8 cellular contexts compared by ENCODE assay signal in the genomic region with DNA sequence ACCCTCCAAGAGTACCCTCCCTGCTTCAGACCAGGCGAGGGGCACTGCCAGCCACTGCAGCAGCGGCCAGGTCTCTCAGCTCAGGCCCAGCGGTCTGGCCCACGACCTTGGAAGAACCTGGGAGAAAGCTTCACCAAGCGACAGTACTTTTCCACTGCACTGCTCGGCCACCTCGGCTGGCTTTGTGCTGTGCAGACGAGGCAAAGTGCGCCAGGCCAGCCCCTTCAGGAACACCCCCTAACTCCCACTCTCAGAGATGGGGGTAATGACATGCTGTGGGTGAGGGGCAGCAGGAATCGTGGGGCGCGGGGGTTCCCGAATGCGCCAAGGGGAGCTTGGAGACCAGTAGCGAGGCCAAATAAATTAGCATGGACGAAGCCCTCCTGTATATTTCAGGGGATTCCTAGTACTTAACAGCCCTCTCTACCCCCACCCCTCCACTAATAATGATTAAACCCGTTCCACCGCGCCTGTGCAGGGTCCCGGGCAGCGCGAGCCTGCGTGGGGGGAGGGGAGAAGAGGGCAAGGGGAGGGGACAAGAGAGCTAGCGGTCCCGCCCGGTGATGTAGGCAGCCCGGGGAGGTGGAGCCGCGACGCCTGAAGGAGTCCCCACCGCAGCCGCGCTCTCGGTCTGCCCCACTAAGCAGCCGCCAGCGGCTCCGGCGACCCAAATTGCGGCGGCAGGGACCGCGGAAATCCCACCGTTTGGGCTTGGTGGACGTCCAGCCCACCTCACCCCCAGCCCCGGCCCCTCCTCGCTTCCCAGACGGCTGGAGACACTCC. TPM values are rescaled to one million over a fixed set of nuclear protein-coding genes. Genes with fewer than 3 reads are reported as not detected.
DNase-seq lines count a peak whose midpoint lies in the region; ATAC-seq, FAIRE-seq and TF ChIP-seq lines count a peak whose summit lies in the region.

A gene with protein sequence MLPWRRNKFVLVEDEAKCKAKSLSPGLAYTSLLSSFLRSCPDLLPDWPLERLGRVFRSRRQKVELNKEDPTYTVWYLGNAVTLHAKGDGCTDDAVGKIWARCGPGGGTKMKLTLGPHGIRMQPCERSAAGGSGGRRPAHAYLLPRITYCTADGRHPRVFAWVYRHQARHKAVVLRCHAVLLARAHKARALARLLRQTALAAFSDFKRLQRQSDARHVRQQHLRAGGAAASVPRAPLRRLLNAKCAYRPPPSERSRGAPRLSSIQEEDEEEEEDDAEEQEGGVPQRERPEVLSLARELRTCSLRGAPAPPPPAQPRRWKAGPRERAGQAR (plus strand): TSS at position 629 of the 783 bp plus-strand sequence. CDS start 401 bp downstream, outside the sequence.

- H3K36me3 ChIP-seq in parathyroid adenoma (ENCODE audit: control insufficient read depth, insufficient read depth, low read length), result no peaks in the 10 kb centered on the region

- H3K4me3 ChIP-seq in parathyroid adenoma (ENCODE audit: low read depth, low read length), result peak within 1 kb of the TSS; percentile 4

- FAIRE-seq in H54 (lab: Jason Lieb, UNC), result no peak

- in situ Hi-C loops in G401 (cut with HindIII; ENCODE audit: low sequenced_read_pairs), result no loop called here

- H3K9ac ChIP-seq in parathyroid adenoma, result no peak within 1 kb of the TSS

- no peak for TF ChIP-seq POLR2A in H54 (IDR thresholded peaks at IDR 0.05; ENCODE audit: low read depth, low read length)

- peaks cover 2% of the 10 kb centered on the region for H3K4me1 ChIP-seq in parathyroid adenoma

- H3K9me3 ChIP-seq in parathyroid adenoma (ENCODE audit: control insufficient read depth, low read length), result no peaks in the 10 kb centered on the region

- ATAC-seq in SK-N-SH treated with all-trans-retinoic acid at 6 μM for 48 hours (peak; percentile 61), GM19035 (IDR thresholded peaks at IDR 0.05; ENCODE audit: unreplicated experiment) (no peak), GM18907 (IDR thresholded peaks at IDR 0.05; ENCODE audit: unreplicated experiment) (no peak), HG03342 (IDR thresholded peaks at IDR 0.05; ENCODE audit: unreplicated experiment) (no peak)

- DNase-seq in G401 (ENCODE audit: low spot score), result peak; percentile 91
- peak; percentile 14 for DNase-seq in glomerular visceral epithelial cell (ENCODE audit: extremely low spot score)
- no peak for DNase-seq in H54 (ENCODE audit: insufficient read length, low spot score)

- H3K79me2 ChIP-seq in parathyroid adenoma, result no peaks in the 10 kb centered on the region

- peak within 1 kb of the TSS; percentile 15 for H3K27ac ChIP-seq in parathyroid adenoma

- peak within 1 kb of the TSS; percentile 42 for H3K4me2 ChIP-seq in parathyroid adenoma (ENCODE audit: low read length)

- peak within 1 kb of the TSS; percentile 73 for H2AFZ ChIP-seq in parathyroid adenoma

- H3K27me3 ChIP-seq in parathyroid adenoma (ENCODE audit: control insufficient read depth, insufficient read depth, low read length), result no peaks in the 10 kb centered on the region

- no peak for TF ChIP-seq CTCF in parathyroid adenoma (IDR thresholded peaks at IDR 0.05)

TF ChIP-seq in SK-N-SH treated with all-trans-retinoic acid at 6 μM for 48 hours, 23 proteins besides CTCF, POLR2A, EP300 and RAD21:
- TF ChIP-seq ZC3H10 (CRISPR knock-in tag; IDR thresholded peaks at IDR 0.05) (no peak), OSR1 (CRISPR knock-in tag; IDR thresholded peaks at IDR 0.05) (no peak), ESRRG (CRISPR knock-in tag; IDR thresholded peaks at IDR 0.05) (no peak), SNAI2 (CRISPR knock-in tag; IDR thresholded peaks at IDR 0.05) (no peak), GLIS3 (CRISPR knock-in tag; IDR thresholded peaks at IDR 0.05) (no peak), ZNF8 (CRISPR knock-in tag; IDR thresholded peaks at IDR 0.05) (no peak), TOX (CRISPR knock-in tag; IDR thresholded peaks at IDR 0.05; ENCODE audit: borderline replicate concordance) (no peak), ISL1 (CRISPR knock-in tag; IDR thresholded peaks at IDR 0.05) (no peak), ZFP30 (CRISPR knock-in tag; IDR thresholded peaks at IDR 0.05) (no peak), ARNTL (CRISPR knock-in tag; IDR thresholded peaks at IDR 0.05; ENCODE audit: borderline replicate concordance, low read depth) (no peak)
- TF ChIP-seq, protein P1, sequence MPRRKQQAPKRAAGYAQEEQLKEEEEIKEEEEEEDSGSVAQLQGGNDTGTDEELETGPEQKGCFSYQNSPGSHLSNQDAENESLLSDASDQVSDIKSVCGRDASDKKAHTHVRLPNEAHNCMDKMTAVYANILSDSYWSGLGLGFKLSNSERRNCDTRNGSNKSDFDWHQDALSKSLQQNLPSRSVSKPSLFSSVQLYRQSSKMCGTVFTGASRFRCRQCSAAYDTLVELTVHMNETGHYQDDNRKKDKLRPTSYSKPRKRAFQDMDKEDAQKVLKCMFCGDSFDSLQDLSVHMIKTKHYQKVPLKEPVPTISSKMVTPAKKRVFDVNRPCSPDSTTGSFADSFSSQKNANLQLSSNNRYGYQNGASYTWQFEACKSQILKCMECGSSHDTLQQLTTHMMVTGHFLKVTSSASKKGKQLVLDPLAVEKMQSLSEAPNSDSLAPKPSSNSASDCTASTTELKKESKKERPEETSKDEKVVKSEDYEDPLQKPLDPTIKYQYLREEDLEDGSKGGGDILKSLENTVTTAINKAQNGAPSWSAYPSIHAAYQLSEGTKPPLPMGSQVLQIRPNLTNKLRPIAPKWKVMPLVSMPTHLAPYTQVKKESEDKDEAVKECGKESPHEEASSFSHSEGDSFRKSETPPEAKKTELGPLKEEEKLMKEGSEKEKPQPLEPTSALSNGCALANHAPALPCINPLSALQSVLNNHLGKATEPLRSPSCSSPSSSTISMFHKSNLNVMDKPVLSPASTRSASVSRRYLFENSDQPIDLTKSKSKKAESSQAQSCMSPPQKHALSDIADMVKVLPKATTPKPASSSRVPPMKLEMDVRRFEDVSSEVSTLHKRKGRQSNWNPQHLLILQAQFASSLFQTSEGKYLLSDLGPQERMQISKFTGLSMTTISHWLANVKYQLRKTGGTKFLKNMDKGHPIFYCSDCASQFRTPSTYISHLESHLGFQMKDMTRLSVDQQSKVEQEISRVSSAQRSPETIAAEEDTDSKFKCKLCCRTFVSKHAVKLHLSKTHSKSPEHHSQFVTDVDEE (CRISPR knock-in tag; IDR thresholded peaks at IDR 0.05), result no peak
- TF ChIP-seq, protein P2, sequence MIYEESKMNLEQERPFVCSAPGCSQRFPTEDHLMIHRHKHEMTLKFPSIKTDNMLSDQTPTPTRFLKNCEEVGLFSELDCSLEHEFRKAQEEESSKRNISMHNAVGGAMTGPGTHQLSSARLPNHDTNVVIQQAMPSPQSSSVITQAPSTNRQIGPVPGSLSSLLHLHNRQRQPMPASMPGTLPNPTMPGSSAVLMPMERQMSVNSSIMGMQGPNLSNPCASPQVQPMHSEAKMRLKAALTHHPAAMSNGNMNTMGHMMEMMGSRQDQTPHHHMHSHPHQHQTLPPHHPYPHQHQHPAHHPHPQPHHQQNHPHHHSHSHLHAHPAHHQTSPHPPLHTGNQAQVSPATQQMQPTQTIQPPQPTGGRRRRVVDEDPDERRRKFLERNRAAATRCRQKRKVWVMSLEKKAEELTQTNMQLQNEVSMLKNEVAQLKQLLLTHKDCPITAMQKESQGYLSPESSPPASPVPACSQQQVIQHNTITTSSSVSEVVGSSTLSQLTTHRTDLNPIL (CRISPR knock-in tag; IDR thresholded peaks at IDR 0.05; ENCODE audit: low read depth), result no peak
- TF ChIP-seq, protein P3, sequence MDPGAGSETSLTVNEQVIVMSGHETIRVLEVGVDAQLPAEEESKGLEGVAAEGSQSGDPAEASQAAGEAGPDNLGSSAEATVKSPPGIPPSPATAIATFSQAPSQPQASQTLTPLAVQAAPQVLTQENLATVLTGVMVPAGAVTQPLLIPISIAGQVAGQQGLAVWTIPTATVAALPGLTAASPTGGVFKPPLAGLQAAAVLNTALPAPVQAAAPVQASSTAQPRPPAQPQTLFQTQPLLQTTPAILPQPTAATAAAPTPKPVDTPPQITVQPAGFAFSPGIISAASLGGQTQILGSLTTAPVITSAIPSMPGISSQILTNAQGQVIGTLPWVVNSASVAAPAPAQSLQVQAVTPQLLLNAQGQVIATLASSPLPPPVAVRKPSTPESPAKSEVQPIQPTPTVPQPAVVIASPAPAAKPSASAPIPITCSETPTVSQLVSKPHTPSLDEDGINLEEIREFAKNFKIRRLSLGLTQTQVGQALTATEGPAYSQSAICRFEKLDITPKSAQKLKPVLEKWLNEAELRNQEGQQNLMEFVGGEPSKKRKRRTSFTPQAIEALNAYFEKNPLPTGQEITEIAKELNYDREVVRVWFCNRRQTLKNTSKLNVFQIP (CRISPR knock-in tag; IDR thresholded peaks at IDR 0.05; ENCODE audit: borderline replicate concordance, low read depth), result no peak
- TF ChIP-seq, protein P4, sequence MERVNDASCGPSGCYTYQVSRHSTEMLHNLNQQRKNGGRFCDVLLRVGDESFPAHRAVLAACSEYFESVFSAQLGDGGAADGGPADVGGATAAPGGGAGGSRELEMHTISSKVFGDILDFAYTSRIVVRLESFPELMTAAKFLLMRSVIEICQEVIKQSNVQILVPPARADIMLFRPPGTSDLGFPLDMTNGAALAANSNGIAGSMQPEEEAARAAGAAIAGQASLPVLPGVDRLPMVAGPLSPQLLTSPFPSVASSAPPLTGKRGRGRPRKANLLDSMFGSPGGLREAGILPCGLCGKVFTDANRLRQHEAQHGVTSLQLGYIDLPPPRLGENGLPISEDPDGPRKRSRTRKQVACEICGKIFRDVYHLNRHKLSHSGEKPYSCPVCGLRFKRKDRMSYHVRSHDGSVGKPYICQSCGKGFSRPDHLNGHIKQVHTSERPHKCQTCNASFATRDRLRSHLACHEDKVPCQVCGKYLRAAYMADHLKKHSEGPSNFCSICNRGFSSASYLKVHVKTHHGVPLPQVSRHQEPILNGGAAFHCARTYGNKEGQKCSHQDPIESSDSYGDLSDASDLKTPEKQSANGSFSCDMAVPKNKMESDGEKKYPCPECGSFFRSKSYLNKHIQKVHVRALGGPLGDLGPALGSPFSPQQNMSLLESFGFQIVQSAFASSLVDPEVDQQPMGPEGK (CRISPR knock-in tag; IDR thresholded peaks at IDR 0.05; ENCODE audit: borderline replicate concordance), result no peak

RNA-seq across cellular contexts. Expression of the gene that starts here (rescaled TPM):
- 0.31 and 1.4 TPM in 2 replicates for total RNA-seq in G401 (2014; rRNA removed; shearing (Covaris generic))
